Comparison of ENCODE assay signal across 11 cellular contexts in the genomic region with DNA sequence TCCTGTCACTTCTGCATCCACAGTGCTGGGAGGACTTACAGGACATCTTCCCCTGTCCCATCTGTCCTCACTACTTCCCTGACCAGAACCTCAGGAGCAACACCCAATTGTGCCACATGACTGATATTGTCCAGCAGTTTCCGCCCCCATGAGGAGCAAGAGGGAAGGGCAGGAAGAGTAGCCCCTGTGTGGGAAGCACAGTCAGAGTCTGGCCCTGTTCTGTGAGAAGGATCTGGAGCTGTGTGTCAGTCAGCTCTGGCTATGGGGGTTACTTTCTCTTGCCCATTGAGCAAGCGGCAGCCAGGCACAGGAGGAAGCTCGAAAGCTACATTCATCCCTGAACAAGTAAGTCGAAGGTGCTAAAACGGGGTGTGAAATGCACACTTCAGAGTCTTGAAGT. TPM values are rescaled to one million over a fixed set of nuclear protein-coding genes. Genes with fewer than 3 reads are reported as not detected.
DNase-seq lines count a peak whose midpoint lies in the region; ATAC-seq, FAIRE-seq and TF ChIP-seq lines count a peak whose summit lies in the region.
"Had no signal": no experiment of that assay in that cellular context is flagged by ENCODE, and none has a peak within 500 bp of the region (broad histone marks: within the 10 kb centered on the region; RNA-seq: fewer than 3 reads in every experiment).

No MANE protein-coding gene starts in this region.

- ATAC-seq in GM18909 (IDR thresholded peaks at IDR 0.05; ENCODE audit: poor library complexity, unreplicated experiment), result peak; percentile 53
- ATAC-seq in HG03135 (IDR thresholded peaks at IDR 0.05; ENCODE audit: unreplicated experiment), result no peak

- no peak for FAIRE-seq in H54 (lab: Jason Lieb, UNC)

- H3K4me3 ChIP-seq in NB4 (ENCODE audit: low read depth, low read length) (no peak overlapping the region), fibroblast of villous mesenchyme (ENCODE audit: low read depth, low read length) (no peak overlapping the region)
- H3K4me3 ChIP-seq: left ventricle myocardium inferior had no signal

- TF ChIP-seq CTCF in AG09319 (IDR thresholded peaks at IDR 0.05; ENCODE audit: low read depth, low read length) (peak; percentile 13), NB4 (IDR thresholded peaks at IDR 0.05; ENCODE audit: low read depth, low read length) (peak; percentile 45), fibroblast of villous mesenchyme (IDR thresholded peaks at IDR 0.05; ENCODE audit: insufficient read depth, low read depth, low read length) (peak; percentile 43)

- DNase-seq in AG09319 (ENCODE audit: extremely low read depth, low read depth), result no peak
- DNase-seq in NB4 (ENCODE audit: low read depth), result peak; percentile 15
- DNase-seq in fibroblast of villous mesenchyme (ENCODE audit: low read depth), result no peak
- no peak for DNase-seq in NCI-H1436 (lab: John Stamatoyannopoulos, UW)
- no peak for DNase-seq in NCI-H1436 treated with DMSO at 0.1 percent for 48 hours (lab: John Stamatoyannopoulos, UW)
- no peak for DNase-seq in H54 (ENCODE audit: insufficient read length, low spot score)
- DNase-seq: left ventricle myocardium inferior, SIG-M5 had no signal

- TF ChIP-seq POLR2A in NB4 (IDR thresholded peaks at IDR 0.05; ENCODE audit: extremely low read depth, insufficient read length) (no peak), H54 (IDR thresholded peaks at IDR 0.05; ENCODE audit: low read depth, low read length) (no peak)

RNA-seq across cellular contexts. Expression of a gene that starts 14.8 kb away (rescaled TPM):
- total RNA-seq in fibroblast of villous mesenchyme, result under 0.01 and 0.32 TPM in 2 replicates
- total RNA-seq: left ventricle myocardium inferior, subcutaneous adipose tissue had no signal

RNA-seq across cellular contexts. Expression of a gene that starts 36.7 kb away (rescaled TPM):
- 0.32 TPM in 1 of 2 replicates, not detected in the other for total RNA-seq in fibroblast of villous mesenchyme
- total RNA-seq: left ventricle myocardium inferior, subcutaneous adipose tissue had no signal

RNA-seq across cellular contexts. Expression of a gene that starts 39.5 kb away (rescaled TPM):
- 1.7 and 2.9 TPM in 2 replicates for total RNA-seq in fibroblast of villous mesenchyme
